Comparison of ENCODE assay signal across 1 cellular context in the genomic region with DNA sequence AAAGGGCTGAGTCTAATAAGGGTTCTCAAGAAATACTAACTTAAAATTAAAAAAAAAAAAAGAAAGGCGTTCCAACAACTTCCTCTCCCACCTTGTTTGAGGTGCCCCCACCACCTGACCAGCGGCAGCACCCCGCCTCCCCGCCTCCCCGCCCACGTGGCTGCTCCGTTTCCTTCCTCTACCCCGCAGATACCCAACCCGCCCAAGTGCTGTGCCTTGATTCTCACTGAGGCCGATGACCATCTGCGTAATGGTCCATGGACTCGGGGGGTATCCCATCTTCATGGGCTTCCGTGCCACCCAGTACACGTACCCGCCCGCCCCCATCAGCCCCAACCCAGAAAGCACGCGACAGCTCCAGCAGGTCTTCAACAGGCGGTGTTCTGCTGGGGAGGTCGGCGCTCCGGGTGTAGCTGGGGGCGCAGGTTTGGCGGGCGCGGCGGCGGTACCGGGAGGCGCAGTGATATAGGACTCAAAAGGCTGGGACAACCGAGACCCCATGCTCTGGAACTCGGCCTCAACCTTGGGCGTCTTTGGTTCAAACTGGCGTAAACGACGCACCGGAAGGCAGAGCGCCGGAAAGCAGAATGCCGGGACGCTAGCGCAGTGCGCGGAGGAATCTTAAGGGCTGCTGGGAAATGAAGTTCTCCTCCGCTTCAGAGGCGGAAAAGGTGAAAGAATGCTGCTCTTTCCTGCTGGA.
A peak's percentile ranks its signal among the peaks of the same experiment; 100 is the strongest.
TF ChIP-seq lines count a peak whose summit lies in the region.

A gene with protein sequence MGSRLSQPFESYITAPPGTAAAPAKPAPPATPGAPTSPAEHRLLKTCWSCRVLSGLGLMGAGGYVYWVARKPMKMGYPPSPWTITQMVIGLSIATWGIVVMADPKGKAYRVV (minus strand): TSS at position 545 of the 700 bp plus-strand sequence. CDS start 44 bp downstream, at position 501.

TF ChIP-seq in HepG2, 621 proteins besides CTCF, POLR2A, EP300 and RAD21 (continued from another document):
- TF ChIP-seq HOXA5 (CRISPR knock-in tag; IDR thresholded peaks at IDR 0.05) (0 out of 2 replicates have a peak, but pooled peaks have one; percentile 45), ZNF121 (CRISPR knock-in tag; IDR thresholded peaks at IDR 0.05) (no peak), TMF1 (CRISPR knock-in tag; IDR thresholded peaks at IDR 0.05; ENCODE audit: low read depth) (no peak), HDAC6 (IDR thresholded peaks at IDR 0.05; ENCODE audit: low read depth, low read length) (no peak), ZNF124 (CRISPR knock-in tag; IDR thresholded peaks at IDR 0.05) (no peak), YEATS4 (CRISPR knock-in tag; IDR thresholded peaks at IDR 0.05; ENCODE audit: borderline replicate concordance) (peak; percentile 83), NFATC3 (CRISPR knock-in tag; IDR thresholded peaks at IDR 0.05) (no peak), POLR2G (IDR thresholded peaks at IDR 0.05; ENCODE audit: low read depth, low read length) (peak; percentile 85), TGIF2 (CRISPR knock-in tag; IDR thresholded peaks at IDR 0.05) (no peak), ZNF263 (CRISPR knock-in tag; IDR thresholded peaks at IDR 0.05) (no peak), SAP130 (CRISPR knock-in tag; IDR thresholded peaks at IDR 0.05; ENCODE audit: low read depth) (peak; percentile 87), ZBTB8A (CRISPR knock-in tag; IDR thresholded peaks at IDR 0.05; ENCODE audit: borderline replicate concordance, low read depth) (no peak), ZNF644 (CRISPR knock-in tag; IDR thresholded peaks at IDR 0.05; ENCODE audit: low read depth) (no peak), ZNF549 (CRISPR knock-in tag; IDR thresholded peaks at IDR 0.05) (no peak)
- TF ChIP-seq, protein P1, sequence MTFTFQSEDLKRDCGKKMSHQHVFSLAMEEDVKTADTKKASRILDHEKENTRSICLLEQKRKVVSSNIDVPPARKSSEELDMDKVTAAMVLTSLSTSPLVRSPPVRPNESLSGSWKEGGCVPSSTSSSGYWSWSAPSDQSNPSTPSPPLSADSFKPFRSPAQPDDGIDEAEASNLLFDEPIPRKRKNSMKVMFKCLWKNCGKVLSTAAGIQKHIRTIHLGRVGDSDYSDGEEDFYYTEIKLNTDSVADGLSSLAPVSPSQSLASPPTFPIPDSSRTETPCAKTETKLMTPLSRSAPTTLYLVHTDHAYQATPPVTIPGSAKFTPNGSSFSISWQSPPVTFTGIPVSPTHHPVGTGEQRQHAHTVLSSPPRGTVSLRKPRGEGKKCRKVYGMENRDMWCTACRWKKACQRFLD (CRISPR knock-in tag; IDR thresholded peaks at IDR 0.05; ENCODE audit: borderline replicate concordance), result no peak
- TF ChIP-seq, protein P2, sequence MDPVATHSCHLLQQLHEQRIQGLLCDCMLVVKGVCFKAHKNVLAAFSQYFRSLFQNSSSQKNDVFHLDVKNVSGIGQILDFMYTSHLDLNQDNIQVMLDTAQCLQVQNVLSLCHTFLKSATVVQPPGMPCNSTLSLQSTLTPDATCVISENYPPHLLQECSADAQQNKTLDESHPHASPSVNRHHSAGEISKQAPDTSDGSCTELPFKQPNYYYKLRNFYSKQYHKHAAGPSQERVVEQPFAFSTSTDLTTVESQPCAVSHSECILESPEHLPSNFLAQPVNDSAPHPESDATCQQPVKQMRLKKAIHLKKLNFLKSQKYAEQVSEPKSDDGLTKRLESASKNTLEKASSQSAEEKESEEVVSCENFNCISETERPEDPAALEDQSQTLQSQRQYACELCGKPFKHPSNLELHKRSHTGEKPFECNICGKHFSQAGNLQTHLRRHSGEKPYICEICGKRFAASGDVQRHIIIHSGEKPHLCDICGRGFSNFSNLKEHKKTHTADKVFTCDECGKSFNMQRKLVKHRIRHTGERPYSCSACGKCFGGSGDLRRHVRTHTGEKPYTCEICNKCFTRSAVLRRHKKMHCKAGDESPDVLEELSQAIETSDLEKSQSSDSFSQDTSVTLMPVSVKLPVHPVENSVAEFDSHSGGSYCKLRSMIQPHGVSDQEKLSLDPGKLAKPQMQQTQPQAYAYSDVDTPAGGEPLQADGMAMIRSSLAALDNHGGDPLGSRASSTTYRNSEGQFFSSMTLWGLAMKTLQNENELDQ (CRISPR knock-in tag; IDR thresholded peaks at IDR 0.05; ENCODE audit: borderline replicate concordance), result no peak
- TF ChIP-seq, protein P3, sequence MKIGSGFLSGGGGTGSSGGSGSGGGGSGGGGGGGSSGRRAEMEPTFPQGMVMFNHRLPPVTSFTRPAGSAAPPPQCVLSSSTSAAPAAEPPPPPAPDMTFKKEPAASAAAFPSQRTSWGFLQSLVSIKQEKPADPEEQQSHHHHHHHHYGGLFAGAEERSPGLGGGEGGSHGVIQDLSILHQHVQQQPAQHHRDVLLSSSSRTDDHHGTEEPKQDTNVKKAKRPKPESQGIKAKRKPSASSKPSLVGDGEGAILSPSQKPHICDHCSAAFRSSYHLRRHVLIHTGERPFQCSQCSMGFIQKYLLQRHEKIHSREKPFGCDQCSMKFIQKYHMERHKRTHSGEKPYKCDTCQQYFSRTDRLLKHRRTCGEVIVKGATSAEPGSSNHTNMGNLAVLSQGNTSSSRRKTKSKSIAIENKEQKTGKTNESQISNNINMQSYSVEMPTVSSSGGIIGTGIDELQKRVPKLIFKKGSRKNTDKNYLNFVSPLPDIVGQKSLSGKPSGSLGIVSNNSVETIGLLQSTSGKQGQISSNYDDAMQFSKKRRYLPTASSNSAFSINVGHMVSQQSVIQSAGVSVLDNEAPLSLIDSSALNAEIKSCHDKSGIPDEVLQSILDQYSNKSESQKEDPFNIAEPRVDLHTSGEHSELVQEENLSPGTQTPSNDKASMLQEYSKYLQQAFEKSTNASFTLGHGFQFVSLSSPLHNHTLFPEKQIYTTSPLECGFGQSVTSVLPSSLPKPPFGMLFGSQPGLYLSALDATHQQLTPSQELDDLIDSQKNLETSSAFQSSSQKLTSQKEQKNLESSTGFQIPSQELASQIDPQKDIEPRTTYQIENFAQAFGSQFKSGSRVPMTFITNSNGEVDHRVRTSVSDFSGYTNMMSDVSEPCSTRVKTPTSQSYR (CRISPR knock-in tag; IDR thresholded peaks at IDR 0.05; ENCODE audit: borderline replicate concordance), result no peak
- TF ChIP-seq, protein P4, sequence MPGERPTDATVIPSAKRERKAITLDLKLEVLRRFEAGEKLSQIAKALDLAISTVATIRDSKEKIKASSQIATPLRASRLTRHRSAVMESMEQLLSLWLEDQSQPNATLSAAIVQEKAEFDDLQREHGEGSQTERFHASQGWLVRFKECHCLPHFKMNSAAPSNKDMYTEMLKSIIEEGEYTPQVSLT (CRISPR knock-in tag; IDR thresholded peaks at IDR 0.05; ENCODE audit: borderline replicate concordance, low read depth), result no peak
- TF ChIP-seq, protein P5, sequence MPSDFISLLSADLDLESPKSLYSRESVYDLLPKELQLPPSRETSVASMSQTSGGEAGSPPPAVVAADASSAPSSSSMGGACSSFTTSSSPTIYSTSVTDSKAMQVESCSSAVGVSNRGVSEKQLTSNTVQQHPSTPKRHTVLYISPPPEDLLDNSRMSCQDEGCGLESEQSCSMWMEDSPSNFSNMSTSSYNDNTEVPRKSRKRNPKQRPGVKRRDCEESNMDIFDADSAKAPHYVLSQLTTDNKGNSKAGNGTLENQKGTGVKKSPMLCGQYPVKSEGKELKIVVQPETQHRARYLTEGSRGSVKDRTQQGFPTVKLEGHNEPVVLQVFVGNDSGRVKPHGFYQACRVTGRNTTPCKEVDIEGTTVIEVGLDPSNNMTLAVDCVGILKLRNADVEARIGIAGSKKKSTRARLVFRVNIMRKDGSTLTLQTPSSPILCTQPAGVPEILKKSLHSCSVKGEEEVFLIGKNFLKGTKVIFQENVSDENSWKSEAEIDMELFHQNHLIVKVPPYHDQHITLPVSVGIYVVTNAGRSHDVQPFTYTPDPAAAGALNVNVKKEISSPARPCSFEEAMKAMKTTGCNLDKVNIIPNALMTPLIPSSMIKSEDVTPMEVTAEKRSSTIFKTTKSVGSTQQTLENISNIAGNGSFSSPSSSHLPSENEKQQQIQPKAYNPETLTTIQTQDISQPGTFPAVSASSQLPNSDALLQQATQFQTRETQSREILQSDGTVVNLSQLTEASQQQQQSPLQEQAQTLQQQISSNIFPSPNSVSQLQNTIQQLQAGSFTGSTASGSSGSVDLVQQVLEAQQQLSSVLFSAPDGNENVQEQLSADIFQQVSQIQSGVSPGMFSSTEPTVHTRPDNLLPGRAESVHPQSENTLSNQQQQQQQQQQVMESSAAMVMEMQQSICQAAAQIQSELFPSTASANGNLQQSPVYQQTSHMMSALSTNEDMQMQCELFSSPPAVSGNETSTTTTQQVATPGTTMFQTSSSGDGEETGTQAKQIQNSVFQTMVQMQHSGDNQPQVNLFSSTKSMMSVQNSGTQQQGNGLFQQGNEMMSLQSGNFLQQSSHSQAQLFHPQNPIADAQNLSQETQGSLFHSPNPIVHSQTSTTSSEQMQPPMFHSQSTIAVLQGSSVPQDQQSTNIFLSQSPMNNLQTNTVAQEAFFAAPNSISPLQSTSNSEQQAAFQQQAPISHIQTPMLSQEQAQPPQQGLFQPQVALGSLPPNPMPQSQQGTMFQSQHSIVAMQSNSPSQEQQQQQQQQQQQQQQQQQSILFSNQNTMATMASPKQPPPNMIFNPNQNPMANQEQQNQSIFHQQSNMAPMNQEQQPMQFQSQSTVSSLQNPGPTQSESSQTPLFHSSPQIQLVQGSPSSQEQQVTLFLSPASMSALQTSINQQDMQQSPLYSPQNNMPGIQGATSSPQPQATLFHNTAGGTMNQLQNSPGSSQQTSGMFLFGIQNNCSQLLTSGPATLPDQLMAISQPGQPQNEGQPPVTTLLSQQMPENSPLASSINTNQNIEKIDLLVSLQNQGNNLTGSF (CRISPR knock-in tag; IDR thresholded peaks at IDR 0.05), result no peak
- TF ChIP-seq, protein P6, sequence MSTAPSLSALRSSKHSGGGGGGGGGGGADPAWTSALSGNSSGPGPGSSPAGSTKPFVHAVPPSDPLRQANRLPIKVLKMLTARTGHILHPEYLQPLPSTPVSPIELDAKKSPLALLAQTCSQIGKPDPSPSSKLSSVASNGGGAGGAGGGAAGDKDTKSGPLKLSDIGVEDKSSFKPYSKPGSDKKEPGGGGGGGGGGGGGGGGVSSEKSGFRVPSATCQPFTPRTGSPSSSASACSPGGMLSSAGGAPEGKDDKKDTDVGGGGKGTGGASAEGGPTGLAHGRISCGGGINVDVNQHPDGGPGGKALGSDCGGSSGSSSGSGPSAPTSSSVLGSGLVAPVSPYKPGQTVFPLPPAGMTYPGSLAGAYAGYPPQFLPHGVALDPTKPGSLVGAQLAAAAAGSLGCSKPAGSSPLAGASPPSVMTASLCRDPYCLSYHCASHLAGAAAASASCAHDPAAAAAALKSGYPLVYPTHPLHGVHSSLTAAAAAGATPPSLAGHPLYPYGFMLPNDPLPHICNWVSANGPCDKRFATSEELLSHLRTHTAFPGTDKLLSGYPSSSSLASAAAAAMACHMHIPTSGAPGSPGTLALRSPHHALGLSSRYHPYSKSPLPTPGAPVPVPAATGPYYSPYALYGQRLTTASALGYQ (CRISPR knock-in tag; IDR thresholded peaks at IDR 0.05), result no peak
TF ChIP-seq in HepG2: peak in this region for 163.
